17 cellular contexts compared by ENCODE assay signal in genomic region chr1:165763442-165763841, GRCh38. TPM values are rescaled to one million over a fixed set of nuclear protein-coding genes. Genes with fewer than 3 reads are reported as not detected.
A peak's percentile ranks its signal among the peaks of the same experiment; 100 is the strongest.
DNase-seq lines count a peak whose midpoint lies in the region; ATAC-seq, FAIRE-seq and TF ChIP-seq lines count a peak whose summit lies in the region.
"Had no signal": no experiment of that assay in that cellular context is flagged by ENCODE, and none has a peak within 500 bp of the region (broad histone marks: within the 10 kb centered on the region; RNA-seq: fewer than 3 reads in every experiment).

No MANE protein-coding gene starts in this region.

- H3K27ac ChIP-seq in DND-41 (ENCODE audit: low read length) (no peak overlapping the region), MM.1S (ENCODE audit: low read length) (no peak overlapping the region), GM12878 (ENCODE audit: control insufficient read depth, insufficient read depth) (no peak overlapping the region), uterus (no peak overlapping the region)
- H3K27ac ChIP-seq: GM23248 had no signal

- H3K4me3 Mint-ChIP-seq in activated CD8-positive, alpha-beta T cell treated with anti-CD3 and anti-CD28 coated beads for 36 hours = no peak overlapping the region
- H3K4me3 Mint-ChIP-seq in activated CD8-positive, alpha-beta T cell treated with anti-CD3 and anti-CD28 coated beads, Interleukin-2, amount 10 ng/mL, durations not matched to agents 7 days and 5 days = no peak overlapping the region

- no peaks in the 10 kb centered on the region for H3K27me3 Mint-ChIP-seq in activated CD8-positive, alpha-beta T cell treated with anti-CD3 and anti-CD28 coated beads for 36 hours
- no peaks in the 10 kb centered on the region for H3K27me3 Mint-ChIP-seq in activated CD8-positive, alpha-beta T cell treated with anti-CD3 and anti-CD28 coated beads, Interleukin-2, amount 10 ng/mL, durations not matched to agents 7 days and 5 days (ENCODE audit: low read depth)
- H3K27me3 Mint-ChIP-seq: CD4-positive, CD25-positive, alpha-beta regulatory T cell had no signal

- SMC1A ChIA-PET in GM12878 (lab: Charles Lee; ENCODE audit: uncharacterized antibody, unreplicated experiment) = interaction anchor here (0.9 to 1.5 kb wide), 3 partner anchors 21 to 73 kb away, joined by 3 read pairs; no protein-coding TSS in a partner anchor

- H2AFZ ChIP-seq in DND-41 (ENCODE audit: low read depth, low read length) (no peak overlapping the region), MM.1S (ENCODE audit: low read length) (no peak overlapping the region), GM12878 (ENCODE audit: control insufficient read depth, low read depth, low read length) (no peak overlapping the region)
- H2AFZ ChIP-seq: GM23248 had no signal

- BruUV-seq in GM12878 (replicated peaks; lab: Mats Ljungman, UMichigan) = no TSS peak

- H3K4me3 ChIP-seq in DND-41 (ENCODE audit: low read depth in 1 of 2, low read length in 2 of 2) = no peak overlapping the region
- H3K4me3 ChIP-seq in MM.1S (ENCODE audit: low read length) = no peak overlapping the region
- H3K4me3 ChIP-seq in GM12878 = no peak overlapping the region
- no peak overlapping the region for H3K4me3 ChIP-seq in uterus
- H3K4me3 ChIP-seq: GM23248 had no signal

- no peak for TF ChIP-seq CTCF in activated CD8-positive, alpha-beta T cell treated with anti-CD3 and anti-CD28 coated beads for 36 hours (IDR thresholded peaks at IDR 0.05)
- TF ChIP-seq CTCF in DND-41 (IDR thresholded peaks at IDR 0.05; ENCODE audit: borderline replicate concordance, extremely low read depth, low read length, poor library complexity, severe bottlenecking) (no peak), MM.1S (IDR thresholded peaks at IDR 0.05; ENCODE audit: low read length) (no peak), GM12878 (IDR thresholded peaks at IDR 0.05 in 2 of 3, conservative IDR thresholded peaks at IDR 0.05 in 1 of 3; ENCODE audit: control insufficient read depth in 2 of 3, extremely low read depth in 1 of 3, insufficient read depth in 1 of 3, low read depth in 3 of 3, low read length in 3 of 3) (no peak), uterus (IDR thresholded peaks at IDR 0.05) (no peak)

- peak; percentile 45 for DNase-seq in activated CD8-positive, alpha-beta T cell treated with anti-CD3 and anti-CD28 coated beads for 36 hours
- no peak for DNase-seq in activated CD8-positive, alpha-beta T cell treated with anti-CD3 and anti-CD28 coated beads, Interleukin-2, amount 10 ng/mL, durations not matched to agents 7 days and 5 days
- DNase-seq in DND-41 = no peak
- peak; percentile 0 for DNase-seq in MM.1S
- no peak for DNase-seq in GM12878 (ENCODE audit: low read depth, low spot score)
- DNase-seq in uterus = no peak
- no peak for DNase-seq in hepatic stellate cell (ENCODE audit: low spot score)
- DNase-seq: Calu3; CD4-positive, CD25-positive, alpha-beta regulatory T cell; DMS79; GDM1; GM23248; Kasumi-1; NCI-H1417; NCI-H1930; NCI-H2171 treated with DMSO at 0.1 percent for 48 hours; NCI-H510A treated with DMSO at 0.1 percent for 48 hours had no signal

- FAIRE-seq in GM12878 (lab: Jason Lieb, UNC) = no peak

- peaks cover 13% of the 10 kb centered on the region; the same call in 1 of the 2 replicates for H4K20me1 ChIP-seq in DND-41 (ENCODE audit: insufficient read depth, low read length)
- no peaks in the 10 kb centered on the region for H4K20me1 ChIP-seq in MM.1S (ENCODE audit: insufficient read depth, low read length)
- H4K20me1 ChIP-seq in GM12878 (ENCODE audit: control insufficient read depth, insufficient read depth) = no peaks in the 10 kb centered on the region

- peaks cover 66% of the 10 kb centered on the region for H3K4me1 Mint-ChIP-seq in activated CD8-positive, alpha-beta T cell treated with anti-CD3 and anti-CD28 coated beads for 36 hours (ENCODE audit: low read depth)
- H3K4me1 Mint-ChIP-seq in activated CD8-positive, alpha-beta T cell treated with anti-CD3 and anti-CD28 coated beads, Interleukin-2, amount 10 ng/mL, durations not matched to agents 7 days and 5 days (ENCODE audit: low read depth) = peaks cover 43% of the 10 kb centered on the region

- H3K9me3 Mint-ChIP-seq in activated CD8-positive, alpha-beta T cell treated with anti-CD3 and anti-CD28 coated beads for 36 hours = no peaks in the 10 kb centered on the region
- H3K9me3 Mint-ChIP-seq in activated CD8-positive, alpha-beta T cell treated with anti-CD3 and anti-CD28 coated beads, Interleukin-2, amount 10 ng/mL, durations not matched to agents 7 days and 5 days (ENCODE audit: insufficient read depth) = no peaks in the 10 kb centered on the region
- H3K9me3 Mint-ChIP-seq: CD4-positive, CD25-positive, alpha-beta regulatory T cell had no signal

- H3K4me2 ChIP-seq in DND-41 (ENCODE audit: insufficient read depth, low read length) (peak overlapping the region; percentile 32; the same call in 1 of the 2 replicates), MM.1S (ENCODE audit: low read depth, low read length) (no peak overlapping the region), GM12878 (ENCODE audit: control insufficient read depth, insufficient read depth) (no peak overlapping the region)

- H3K9ac ChIP-seq in DND-41 (ENCODE audit: low read depth, low read length) = no peak overlapping the region
- H3K9ac ChIP-seq in MM.1S (ENCODE audit: low read length) = no peak overlapping the region
- H3K9ac ChIP-seq in GM12878 (ENCODE audit: control insufficient read depth, insufficient read depth, low read length) = no peak overlapping the region
- H3K9ac ChIP-seq: GM23248 had no signal

- TF ChIP-seq POLR2A in GM12878 (IDR thresholded peaks at IDR 0.05; ENCODE audit: low read depth, low read length) (no peak), uterus (IDR thresholded peaks at IDR 0.05) (no peak)

- TF ChIP-seq EP300 in GM12878 (IDR thresholded peaks at IDR 0.05; ENCODE audit: borderline replicate concordance in 1 of 2, control insufficient read depth in 1 of 2, low read depth in 2 of 2, low read length in 2 of 2) = no peak

- H3F3A ChIP-seq in MM.1S (ENCODE audit: insufficient read depth, low read length) = peaks cover 4% of the 10 kb centered on the region

- H3K36me3 ChIP-seq in DND-41 (ENCODE audit: insufficient read depth, low read length) (peaks cover 78% of the 10 kb centered on the region), MM.1S (replicated peaks; ENCODE audit: insufficient read depth, low read length) (peaks cover 9% of the 10 kb centered on the region), GM12878 (ENCODE audit: control insufficient read depth in 2 of 2, insufficient read depth in 2 of 2, low read length in 1 of 2) (peaks cover 0 to 19% of the 10 kb centered on the region in 2 experiments; a peak in 2 of 4 replicates), uterus (no peaks in the 10 kb centered on the region)

- H3K9me3 ChIP-seq in DND-41 (ENCODE audit: insufficient read depth, low read length, severe bottlenecking) (no peaks in the 10 kb centered on the region), MM.1S (replicated peaks; ENCODE audit: insufficient read depth, low read length) (no peaks in the 10 kb centered on the region), GM12878 (replicated peaks; ENCODE audit: control insufficient read depth, insufficient read depth, low read length) (no peaks in the 10 kb centered on the region), uterus (no peaks in the 10 kb centered on the region)

- no peaks in the 10 kb centered on the region for H3K27me3 ChIP-seq in DND-41 (ENCODE audit: insufficient read depth, low read length, poor library complexity)
- no peaks in the 10 kb centered on the region for H3K27me3 ChIP-seq in MM.1S (replicated peaks; ENCODE audit: insufficient read depth, low read length)
- no peaks in the 10 kb centered on the region for H3K27me3 ChIP-seq in GM12878 (replicated peaks in 1 of 2; ENCODE audit: control insufficient read depth in 2 of 2, insufficient read depth in 2 of 2, low read length in 1 of 2)
- H3K27me3 ChIP-seq in uterus = no peaks in the 10 kb centered on the region

- RAD21 ChIA-PET in GM12878 (lab: Charles Lee; ENCODE audit: unreplicated experiment) = no interaction called here

- no peaks in the 10 kb centered on the region for H3K9me2 ChIP-seq in MM.1S (replicated peaks; ENCODE audit: insufficient read depth, low read length)

- no peak for TF ChIP-seq RAD21 in GM12878 (IDR thresholded peaks at IDR 0.05; ENCODE audit: insufficient read depth, low read depth, low read length)

- POLR2A ChIA-PET in activated CD8-positive, alpha-beta T cell treated with anti-CD3 and anti-CD28 coated beads for 36 hours (lab: Charles Lee) = no interaction called here
- POLR2A ChIA-PET in activated CD8-positive, alpha-beta T cell treated with anti-CD3 and anti-CD28 coated beads, Interleukin-2, amount 10 ng/mL, durations not matched to agents 7 days and 5 days (lab: Charles Lee) = no interaction called here
- POLR2A ChIA-PET in GM12878 (lab: Charles Lee) = no interaction called here

- peak overlapping the region; percentile 20 for H3K27ac Mint-ChIP-seq in activated CD8-positive, alpha-beta T cell treated with anti-CD3 and anti-CD28 coated beads for 36 hours
- no peak overlapping the region for H3K27ac Mint-ChIP-seq in activated CD8-positive, alpha-beta T cell treated with anti-CD3 and anti-CD28 coated beads, Interleukin-2, amount 10 ng/mL, durations not matched to agents 7 days and 5 days
- H3K27ac Mint-ChIP-seq: CD4-positive, CD25-positive, alpha-beta regulatory T cell had no signal

- H3K4me1 ChIP-seq in DND-41 (ENCODE audit: insufficient read depth, low read length) (peaks cover 42% of the 10 kb centered on the region), MM.1S (ENCODE audit: low read length) (peaks cover 12% of the 10 kb centered on the region; the same call in 1 of the 2 replicates), GM12878 (ENCODE audit: control insufficient read depth, insufficient read depth, low read length) (peaks cover 5% of the 10 kb centered on the region; the same call in 1 of the 2 replicates), uterus (no peaks in the 10 kb centered on the region)

- in situ Hi-C loops in GM12878 (cut with MboI) = no loop called here

- CTCF ChIA-PET in activated CD8-positive, alpha-beta T cell treated with anti-CD3 and anti-CD28 coated beads for 36 hours (lab: Charles Lee) = interaction anchor here (0.9 kb wide), 1 partner anchor 8 kb away, joined by 3 read pairs; no protein-coding TSS in a partner anchor
- CTCF ChIA-PET in activated CD8-positive, alpha-beta T cell treated with anti-CD3 and anti-CD28 coated beads, Interleukin-2, amount 10 ng/mL, durations not matched to agents 7 days and 5 days (lab: Charles Lee) = no interaction called here
- CTCF ChIA-PET in GM12878 (lab: Yijun Ruan, JAX) = no interaction called here

- intact Hi-C loops in activated CD8-positive, alpha-beta T cell treated with anti-CD3 and anti-CD28 coated beads for 36 hours (cut with micrococcal nuclease) = loop anchor here (10.0 kb wide), 1 partner anchor 111 kb away; no protein-coding TSS in a partner anchor
- intact Hi-C loops in GM12878 (cut with micrococcal nuclease; ENCODE audit: unreplicated experiment) = loop anchor here (2.0 kb wide), 1 partner anchor 151 kb away; no protein-coding TSS in a partner anchor
- intact Hi-C loops in uterus (cut with DNase I; ENCODE audit: low total_unique reads) = no loop called here

- H3K79me2 ChIP-seq in DND-41 (ENCODE audit: insufficient read depth, low read length) (peaks cover 88% of the 10 kb centered on the region), MM.1S (ENCODE audit: low read length) (peaks cover 84% of the 10 kb centered on the region), GM12878 (ENCODE audit: control insufficient read depth, insufficient read depth, low read length) (peaks cover 12% of the 10 kb centered on the region)

- 50% methylated on average over 2 of the region's 2 CpGs for WGBS in GM12878 (ENCODE audit: insufficient coverage, insufficient replicate concordance, low lambda C conversion rate, missing lambda C conversion rate)

- peak; percentile 78 for ATAC-seq in activated CD8-positive, alpha-beta T cell treated with anti-CD3 and anti-CD28 coated beads for 36 hours
- ATAC-seq in activated CD8-positive, alpha-beta T cell treated with anti-CD3 and anti-CD28 coated beads, Interleukin-2, amount 10 ng/mL, durations not matched to agents 7 days and 5 days = no peak
- ATAC-seq in DND-41 (ENCODE audit: insufficient read depth, low read depth) (no peak), GM12878 (peak; percentile 55)

- peaks cover 53% of the 10 kb centered on the region for H3K36me3 Mint-ChIP-seq in activated CD8-positive, alpha-beta T cell treated with anti-CD3 and anti-CD28 coated beads for 36 hours (ENCODE audit: low read depth)
- H3K36me3 Mint-ChIP-seq in activated CD8-positive, alpha-beta T cell treated with anti-CD3 and anti-CD28 coated beads, Interleukin-2, amount 10 ng/mL, durations not matched to agents 7 days and 5 days (ENCODE audit: low read depth) = peaks cover 61% of the 10 kb centered on the region

RNA-seq across cellular contexts. Expression of gene TMCO1, which starts 5.2 kb away (rescaled TPM):
- 10 to 100 TPM; 57.9 to 60.8 TPM for total RNA-seq in activated CD8-positive, alpha-beta T cell treated with anti-CD3 and anti-CD28 coated beads for 36 hours
- 10 to 100 TPM; 89.0 to 90.1 TPM for total RNA-seq in activated CD8-positive, alpha-beta T cell treated with anti-CD3 and anti-CD28 coated beads, Interleukin-2, amount 10 ng/mL, durations not matched to agents 7 days and 5 days
- total RNA-seq in GM12878 (2013; cell fraction: nucleolus; rRNA removed) = 32.3 and 40.1 TPM in 2 replicates
- total RNA-seq in GM12878 (2014; rRNA removed) (56.1 and 77.1 TPM in 2 replicates), GM12878 (2014; rRNA removed; fragmentation: Illumina TruSeq; extraction: Trizol) (72.6 and 76.3 TPM in 2 replicates), GM12878 (2021) (63.6 and 70.0 TPM in 2 replicates), uterus (10 to 100 TPM; 36.2 to 87.1 (median 54.8) TPM)
- 41.1 TPM for polyA plus RNA-seq in GM12878 (2011; ENCODE audit: low read depth)
- polyA plus RNA-seq in GM12878 (2011; rRNA removed) (166 and 184 TPM in 2 replicates), GM12878 (2014; fragmentation: Illumina TruSeq; extraction: Trizol) (97.5 and 125 TPM in 2 replicates), GM12878 (2014; fragmentation: Nextera tagmentation; extraction: Ambion mirVana) (100 to 1,000 TPM; 184 to 253 TPM), GM12878 (2014; rRNA removed) (43.9 and 50.3 TPM in 2 replicates), GM12878 (2016; fragmentation: Nextera tagmentation; extraction: Ambion mirVana) (100 to 1,000 TPM; 155 to 156 TPM)
- polyA plus RNA-seq in GM12878 (2011; cell fraction: cytosol; rRNA removed) = 66.8 and 102 TPM in 2 replicates
- polyA plus RNA-seq in GM12878 (2011; cell fraction: nucleus; rRNA removed) = 30.7 and 39.8 TPM in 2 replicates
- polyA plus RNA-seq in GM12878 (2012) = 56.9 and 61.5 TPM in 2 replicates
- polyA minus RNA-seq in GM12878 (2011; rRNA and poly(A)+ RNA removed) = 61.0 and 95.8 TPM in 2 replicates
- 25.5 and 26.7 TPM in 2 replicates for polyA minus RNA-seq in GM12878 (2011; cell fraction: cytosol; rRNA and poly(A)+ RNA removed)
- polyA minus RNA-seq in GM12878 (2011; cell fraction: nucleus; rRNA and poly(A)+ RNA removed) = 20.3 and 32.4 TPM in 2 replicates

Comparison
In these comparisons a context has a peak if more than half of its experiments do, and no peak if none do; other contexts are left out.
1. ATAC-seq: peak in activated CD8-positive, alpha-beta T cell treated with anti-CD3 and anti-CD28 coated beads for 36 hours (single experiment) and GM12878 (single experiment); none in activated CD8-positive, alpha-beta T cell treated with anti-CD3 and anti-CD28 coated beads, Interleukin-2, amount 10 ng/mL, durations not matched to agents 7 days and 5 days (single experiment) and DND-41 (single experiment).
2. DNase-seq: peak in activated CD8-positive, alpha-beta T cell treated with anti-CD3 and anti-CD28 coated beads for 36 hours (single experiment) and MM.1S (single experiment); none in activated CD8-positive, alpha-beta T cell treated with anti-CD3 and anti-CD28 coated beads, Interleukin-2, amount 10 ng/mL, durations not matched to agents 7 days and 5 days (single experiment), DND-41 (single experiment), GM12878 (single experiment), uterus (0 of 2) and hepatic stellate cell (single experiment).